In genomic region chr5:150458819-150459557, GRCh38 we compare ENCODE assay signal across 8 cellular contexts. TPM values are rescaled to one million over a fixed set of nuclear protein-coding genes. Genes with fewer than 3 reads are reported as not detected.
DNase-seq lines count a peak whose midpoint lies in the region; ATAC-seq and TF ChIP-seq lines count a peak whose summit lies in the region.

No MANE protein-coding gene starts in this region.

- peaks cover 88% of the 10 kb centered on the region for H3K4me1 ChIP-seq in DOHH2 (ENCODE audit: control insufficient read depth, low read length)
- H3K4me1 ChIP-seq in psoas muscle, result peaks cover 26% of the 10 kb centered on the region
- no peaks in the 10 kb centered on the region for H3K4me1 ChIP-seq in aorta (ENCODE audit: control insufficient read depth in 1 of 2, insufficient read depth in 2 of 2, low read length in 2 of 2)

- DNase-seq in Jurkat, Clone E6-1 (ENCODE audit: low read depth, low spot score), result peak; percentile 59
- peak; percentile 63 for DNase-seq in SK-MEL-5 (ENCODE audit: low read depth, low spot score)
- DNase-seq in activated naive CD4-positive, alpha-beta T cell treated with anti-CD3 and anti-CD28 coated beads for 36 hours, result peak; percentile 88
- peak; percentile 64 to 94 (median 84) for DNase-seq in head of caudate nucleus
- DNase-seq in psoas muscle, result peak; percentile 79 to 90
- peak; percentile 81 to 96 for DNase-seq in aorta

- in situ Hi-C loops in SK-MEL-5 (cut with HindIII; ENCODE audit: low pct_unique_long_range_greater_than_20kb, low sequenced_read_pairs), result no loop called here

- no peaks in the 10 kb centered on the region for H3K9me3 ChIP-seq in DOHH2 (ENCODE audit: control insufficient read depth, insufficient read depth, low read length)
- no peaks in the 10 kb centered on the region for H3K9me3 ChIP-seq in psoas muscle
- H3K9me3 ChIP-seq in aorta (ENCODE audit: control insufficient read depth, low read length), result no peaks in the 10 kb centered on the region

- H3K4me1 Mint-ChIP-seq in activated naive CD4-positive, alpha-beta T cell treated with anti-CD3 and anti-CD28 coated beads for 36 hours (ENCODE audit: low read depth), result peaks cover 32% of the 10 kb centered on the region

- H3K27me3 Mint-ChIP-seq in activated naive CD4-positive, alpha-beta T cell treated with anti-CD3 and anti-CD28 coated beads for 36 hours (ENCODE audit: low read depth), result no peaks in the 10 kb centered on the region

- CTCF ChIA-PET in activated naive CD4-positive, alpha-beta T cell treated with anti-CD3 and anti-CD28 coated beads for 36 hours (lab: Charles Lee), result interaction anchor here (0.6 to 6.3 kb wide), 17 partner anchors 9 to 667 kb away, joined by 3 to 46 read pairs (median 4); partner anchors contain the start of genes CD74, IRGM and RPS14

- peak overlapping the region; percentile 13; the same call in 1 of the 2 replicates for H3K27ac ChIP-seq in DOHH2 (ENCODE audit: low read depth, low read length)
- H3K27ac ChIP-seq in psoas muscle, result peak overlapping the region; percentile 76
- H3K27ac ChIP-seq in aorta (ENCODE audit: low read depth in 1 of 2, low read length in 2 of 2), result no peak overlapping the region

- no peaks in the 10 kb centered on the region for H4K20me1 ChIP-seq in DOHH2 (ENCODE audit: control insufficient read depth, insufficient read depth, low read depth, low read length)

- peaks cover 15% of the 10 kb centered on the region for H3F3A ChIP-seq in DOHH2 (ENCODE audit: control insufficient read depth, insufficient read depth)

- H3K9me2 ChIP-seq in DOHH2 (replicated peaks; ENCODE audit: control insufficient read depth, low read length), result no peaks in the 10 kb centered on the region

- peak overlapping the region; percentile 79 for H3K4me2 ChIP-seq in DOHH2 (ENCODE audit: low read length)

- peak overlapping the region; percentile 45 for H3K4me3 Mint-ChIP-seq in activated naive CD4-positive, alpha-beta T cell treated with anti-CD3 and anti-CD28 coated beads for 36 hours

- no peaks in the 10 kb centered on the region for H3K36me3 Mint-ChIP-seq in activated naive CD4-positive, alpha-beta T cell treated with anti-CD3 and anti-CD28 coated beads for 36 hours (ENCODE audit: low read depth)

- ATAC-seq in GM21515 (IDR thresholded peaks at IDR 0.05; ENCODE audit: unreplicated experiment), result peak; percentile 70
- ATAC-seq in psoas muscle, result peak; percentile 92 to 96 (median 94)
- ATAC-seq in aorta (ENCODE audit: low FRiP score), result peak; percentile 96

- 20 to 31% (median 24%) methylated on average over 25 to 36 of the region's 36 CpGs for WGBS in psoas muscle, 3 donors
- WGBS in aorta, 2 donors, result 19 to 27% methylated on average over 24 to 36 of the region's 36 CpGs

- H3K4me3 ChIP-seq in DOHH2 (ENCODE audit: low read length), result peak overlapping the region; percentile 65
- peak overlapping the region; percentile 22; the same call in 1 of the 2 replicates for H3K4me3 ChIP-seq in Jurkat, Clone E6-1 (ENCODE audit: low read length)
- peak overlapping the region; percentile 41 for H3K4me3 ChIP-seq in psoas muscle
- H3K4me3 ChIP-seq in aorta (ENCODE audit: low read length in 2 of 2), result no peak overlapping the region

- no peaks in the 10 kb centered on the region for H3K9me3 Mint-ChIP-seq in activated naive CD4-positive, alpha-beta T cell treated with anti-CD3 and anti-CD28 coated beads for 36 hours

- H3K27me3 ChIP-seq in DOHH2 (ENCODE audit: control insufficient read depth, low read length), result no peaks in the 10 kb centered on the region
- no peaks in the 10 kb centered on the region for H3K27me3 ChIP-seq in psoas muscle (ENCODE audit: insufficient read depth in 3 of 3, low read length in 2 of 3)
- H3K27me3 ChIP-seq in aorta (ENCODE audit: control insufficient read depth in 1 of 2, insufficient read depth in 2 of 2, low read length in 1 of 2), result no peaks in the 10 kb centered on the region

- H3K36me3 ChIP-seq in DOHH2 (ENCODE audit: control insufficient read depth, low read length), result no peaks in the 10 kb centered on the region
- H3K36me3 ChIP-seq in psoas muscle (ENCODE audit: insufficient read depth in 1 of 2, low read depth in 1 of 2), result no peaks in the 10 kb centered on the region
- H3K36me3 ChIP-seq in aorta (ENCODE audit: control insufficient read depth in 1 of 2, insufficient read depth in 2 of 2, low read length in 1 of 2), result no peaks in the 10 kb centered on the region

- TF ChIP-seq CTCF in DOHH2 (IDR thresholded peaks at IDR 0.05; ENCODE audit: low read depth, low read length, poor library complexity, severe bottlenecking) (peak; percentile 72), psoas muscle (IDR thresholded peaks at IDR 0.05) (peak; percentile 81)

- H3K27ac Mint-ChIP-seq in activated naive CD4-positive, alpha-beta T cell treated with anti-CD3 and anti-CD28 coated beads for 36 hours, result no peak overlapping the region

- intact Hi-C loops in activated naive CD4-positive, alpha-beta T cell treated with anti-CD3 and anti-CD28 coated beads for 36 hours (cut with micrococcal nuclease), result loop anchor here (1.0 to 10.0 kb wide), 8 partner anchors 9 to 1316 kb away; partner anchors contain the start of gene G3BP1
- intact Hi-C loops in head of caudate nucleus (cut with DNase I), result loop anchor here (5.0 to 10.0 kb wide), 3 partner anchors 83 to 243 kb away; partner anchors contain the start of gene RBM22
- intact Hi-C loops in psoas muscle (cut with DNase I), result loop anchor here (1.0 to 10.0 kb wide), 5 partner anchors 64 to 196 kb away; no protein-coding TSS in a partner anchor
- intact Hi-C loops in aorta (cut with DNase I), result loop anchor here (5.0 to 10.0 kb wide), 5 partner anchors 63 to 386 kb away; partner anchors contain the start of gene IRGM (in 1 of the 2)

- no peaks in the 10 kb centered on the region for H3K79me2 ChIP-seq in DOHH2 (ENCODE audit: control insufficient read depth, low read length)

RNA-seq across cellular contexts. Expression of gene RPS14, which starts 9.4 kb away (rescaled TPM):
- 3,653 TPM for polyA plus RNA-seq in Jurkat, Clone E6-1 (2012; ENCODE audit: insufficient read depth, insufficient read length)
- total RNA-seq in SK-MEL-5 (2014; rRNA removed; shearing (Covaris generic)), result 2,665 and 2,807 TPM in 2 replicates
- 2,027 and 2,592 TPM in 2 replicates for polyA plus RNA-seq in SK-MEL-5 (2015; cell fraction: cytosol; rRNA removed)
- 301 and 412 TPM in 2 replicates for polyA plus RNA-seq in SK-MEL-5 (2015; cell fraction: nucleus; rRNA removed)
- total RNA-seq in activated naive CD4-positive, alpha-beta T cell treated with anti-CD3 and anti-CD28 coated beads for 36 hours, result 1,000 to 10,000 TPM; 4,594 to 4,738 TPM
- total RNA-seq in psoas muscle (1,000 to 10,000 TPM in 3 of 4 donors, 100 to 1,000 TPM in 1; 977 to 1,443 (median 1,285) TPM), aorta (1,000 to 10,000 TPM; 1,419 to 1,480 TPM)
- polyA plus RNA-seq in psoas muscle (1,000 to 10,000 TPM; 1,999 to 3,049 (median 2,406) TPM), aorta (1,000 to 10,000 TPM; 3,586 to 6,043 TPM)

RNA-seq across cellular contexts. Expression of gene CD74, which starts 46.3 kb away (rescaled TPM):
- polyA plus RNA-seq in Jurkat, Clone E6-1 (2012; ENCODE audit: insufficient read depth, insufficient read length), result not detected
- 46.8 and 48.5 TPM in 2 replicates for total RNA-seq in SK-MEL-5 (2014; rRNA removed; shearing (Covaris generic))
- 165 and 174 TPM in 2 replicates for polyA plus RNA-seq in SK-MEL-5 (2015; cell fraction: cytosol; rRNA removed)
- 28.8 and 31.9 TPM in 2 replicates for polyA plus RNA-seq in SK-MEL-5 (2015; cell fraction: nucleus; rRNA removed)
- total RNA-seq in activated naive CD4-positive, alpha-beta T cell treated with anti-CD3 and anti-CD28 coated beads for 36 hours, result 100 to 1,000 TPM; 312 to 316 TPM
- total RNA-seq in psoas muscle, result 100 to 1,000 TPM in 3 of 4 donors, 10 to 100 TPM in 1; 72.5 to 299 (median 156) TPM
- polyA plus RNA-seq in psoas muscle, result 10 to 100 TPM; 66.5 to 92.0 (median 83.7) TPM
- 1,000 to 10,000 TPM in 1 of 2 donors, 100 to 1,000 TPM in 1; 677 to 1,639 TPM for total RNA-seq in aorta
- polyA plus RNA-seq in aorta, result 100 to 1,000 TPM; 114 to 361 TPM

RNA-seq across cellular contexts. Expression of gene NDST1, which starts 48.9 kb away (rescaled TPM):
- 13.5 TPM for polyA plus RNA-seq in Jurkat, Clone E6-1 (2012; ENCODE audit: insufficient read depth, insufficient read length)
- 9.6 and 10.9 TPM in 2 replicates for total RNA-seq in SK-MEL-5 (2014; rRNA removed; shearing (Covaris generic))
- 25.3 and 39.3 TPM in 2 replicates for polyA plus RNA-seq in SK-MEL-5 (2015; cell fraction: cytosol; rRNA removed)
- polyA plus RNA-seq in SK-MEL-5 (2015; cell fraction: nucleus; rRNA removed), result 16.7 and 33.0 TPM in 2 replicates
- 1 to 10 TPM; 2.4 to 3.3 TPM for total RNA-seq in activated naive CD4-positive, alpha-beta T cell treated with anti-CD3 and anti-CD28 coated beads for 36 hours
- total RNA-seq in psoas muscle (10 to 100 TPM; 30.1 to 40.2 (median 36.6) TPM), aorta (100 to 1,000 TPM in 1 of 2 donors, 10 to 100 TPM in 1; 74.0 to 116 TPM)
- polyA plus RNA-seq in psoas muscle (10 to 100 TPM; 11.0 to 22.5 (median 13.2) TPM), aorta (10 to 100 TPM; 10.4 to 12.1 TPM)

Comparison
In these comparisons a context has a peak if more than half of its experiments do, and no peak if none do; other contexts are left out.
1. H3K27ac ChIP-seq: peak in DOHH2 (single experiment) and psoas muscle (single experiment); none in aorta (0 of 2).
2. H3K4me3 ChIP-seq: peak in DOHH2 (single experiment), Jurkat, Clone E6-1 (single experiment) and psoas muscle (single experiment); none in aorta (0 of 2).
3. Peak in every context shown above with its lines, with median percentiles within 50 percentile points of each other: ATAC-seq and DNase-seq.